In genomic region chr5:154857534-154858250, GRCh38 we compare ENCODE assay signal across 8 cellular contexts. TPM values are rescaled to one million over a fixed set of nuclear protein-coding genes. Genes with fewer than 3 reads are reported as not detected.
DNase-seq lines count a peak whose midpoint lies in the region; ATAC-seq and TF ChIP-seq lines count a peak whose summit lies in the region.

No MANE protein-coding gene starts in this region.

- intact Hi-C loops in spleen (cut with DNase I; ENCODE audit: low total_unique reads) = no loop called here

- CTCF ChIA-PET in WTC11 (lab: Charles Lee) = interaction anchor here (1.0 to 1.5 kb wide), 3 partner anchors 11 to 179 kb away, joined by 3 to 5 read pairs (median 3); no protein-coding TSS in a partner anchor

- H3K27me3 ChIP-seq in spleen (replicated peaks in 1 of 7) = no peaks in the 10 kb centered on the region

- no peak for TF ChIP-seq CTCF in WTC11 (IDR thresholded peaks at IDR 0.05)
- peak; percentile 9 for TF ChIP-seq CTCF in cardiac fibroblast (IDR thresholded peaks at IDR 0.05; ENCODE audit: low read depth, low read length)
- peak in 2 of 11 experiments; percentile 1 to 25 for TF ChIP-seq CTCF in spleen (IDR thresholded peaks at IDR 0.05 in 8 of 11, conservative IDR thresholded peaks at IDR 0.05 in 3 of 11)

- DNase-seq in ACHN = peak; percentile 93
- peak; percentile 96 for DNase-seq in NCI-H2196 (lab: John Stamatoyannopoulos, UW; ENCODE audit: unreplicated experiment)
- peak; percentile 94 for DNase-seq in WTC11 (ENCODE audit: low spot score)
- DNase-seq in cardiac fibroblast (ENCODE audit: low read depth in 2 of 2) = peak; percentile 98
- DNase-seq in inferior parietal cortex (ENCODE audit: extremely low spot score) = peak; percentile 87
- peak; percentile 97 for DNase-seq in spleen

- peaks cover 22 to 48% (median 43%) of the 10 kb centered on the region in 6 donors for H3K4me1 ChIP-seq in spleen

- H3K9me3 Mint-ChIP-seq in WTC11 = no peaks in the 10 kb centered on the region

- H3K4me3 Mint-ChIP-seq in WTC11 = peak overlapping the region; percentile 92

- peak; percentile 63 for ATAC-seq in GM18868 (IDR thresholded peaks at IDR 0.05; ENCODE audit: unreplicated experiment)
- ATAC-seq in HG03103 (IDR thresholded peaks at IDR 0.05; ENCODE audit: low read depth, unreplicated experiment) = peak; percentile 58
- ATAC-seq in WTC11 = peak; percentile 81

- POLR2A ChIA-PET in WTC11 (lab: Charles Lee) = interaction anchor here (0.6 to 1.5 kb wide), 2 partner anchors 104 to 205 kb away, joined by 4 read pairs; no protein-coding TSS in a partner anchor

- peaks cover 7% of the 10 kb centered on the region for H3K36me3 Mint-ChIP-seq in WTC11

- H3K27me3 Mint-ChIP-seq in WTC11 (ENCODE audit: low read depth) = no peaks in the 10 kb centered on the region

- H3K4me1 Mint-ChIP-seq in WTC11 = peaks cover 28% of the 10 kb centered on the region

- 0 to 1% (median 0%) methylated on average over 35 to 57 of the region's 57 CpGs for WGBS in spleen, 5 donors

- in situ Hi-C loops in ACHN (cut with HindIII; ENCODE audit: low pct_ligation_motif_present, low pct_unique_long_range_greater_than_20kb, low sequenced_read_pairs) = no loop called here

- peak overlapping the region; percentile 100 for H3K27ac Mint-ChIP-seq in WTC11

- TF ChIP-seq POLR2A in spleen (IDR thresholded peaks at IDR 0.05) = peak in 1 of 3 donors; percentile 64

- no peaks in the 10 kb centered on the region for H3K36me3 ChIP-seq in spleen

- H3K9me3 ChIP-seq in spleen = no peaks in the 10 kb centered on the region

- H3K4me3 ChIP-seq in cardiac fibroblast (replicated peaks in 1 of 2; ENCODE audit: low read depth in 2 of 2, low read length in 2 of 2) (peak overlapping the region; percentile 62 to 69), spleen (peak overlapping the region; percentile 45 to 88 (median 62))

- peak overlapping the region; percentile 92 to 100 (median 98) for H3K27ac ChIP-seq in spleen

TF ChIP-seq in WTC11, 78 proteins besides CTCF, POLR2A, EP300 and RAD21 (continues in another document):
- TF ChIP-seq ZNF396 (CRISPR knock-in tag; IDR thresholded peaks at IDR 0.05; ENCODE audit: borderline replicate concordance) (no peak), KAT7 (CRISPR knock-in tag; IDR thresholded peaks at IDR 0.05; ENCODE audit: borderline replicate concordance) (no peak), TEAD1 (CRISPR knock-in tag; IDR thresholded peaks at IDR 0.05) (no peak), ZNF416 (CRISPR knock-in tag; IDR thresholded peaks at IDR 0.05) (no peak), CREM (CRISPR knock-in tag; IDR thresholded peaks at IDR 0.05) (0 out of 2 replicates have a peak, but pooled peaks have one; percentile 52), ARID4B (CRISPR knock-in tag; IDR thresholded peaks at IDR 0.05; ENCODE audit: borderline replicate concordance) (0 out of 2 replicates have a peak, but pooled peaks have one; percentile 26), ZNF232 (CRISPR knock-in tag; IDR thresholded peaks at IDR 0.05) (no peak; the same call in 1 of the 2 replicates), SMAD3 (CRISPR knock-in tag; IDR thresholded peaks at IDR 0.05; ENCODE audit: borderline replicate concordance) (peak; percentile 76; the same call in 1 of the 2 replicates), ZBTB43 (CRISPR knock-in tag; IDR thresholded peaks at IDR 0.05) (peak; percentile 68; the same call in 1 of the 2 replicates), PRRX2 (CRISPR knock-in tag; IDR thresholded peaks at IDR 0.05) (peak; percentile 20; the same call in 1 of the 2 replicates), TEAD4 (CRISPR knock-in tag; IDR thresholded peaks at IDR 0.05) (no peak), NR2C2 (CRISPR knock-in tag; IDR thresholded peaks at IDR 0.05) (no peak), NFE2L1 (CRISPR knock-in tag; IDR thresholded peaks at IDR 0.05) (no peak), ATF1 (CRISPR knock-in tag; IDR thresholded peaks at IDR 0.05) (no peak; the same call in 1 of the 2 replicates), ZNF425 (CRISPR knock-in tag; conservative IDR thresholded peaks at IDR 0.05) (no peak), MYBL2 (CRISPR knock-in tag; IDR thresholded peaks at IDR 0.05) (0 out of 2 replicates have a peak, but pooled peaks have one; percentile 71)
- TF ChIP-seq, protein P1, sequence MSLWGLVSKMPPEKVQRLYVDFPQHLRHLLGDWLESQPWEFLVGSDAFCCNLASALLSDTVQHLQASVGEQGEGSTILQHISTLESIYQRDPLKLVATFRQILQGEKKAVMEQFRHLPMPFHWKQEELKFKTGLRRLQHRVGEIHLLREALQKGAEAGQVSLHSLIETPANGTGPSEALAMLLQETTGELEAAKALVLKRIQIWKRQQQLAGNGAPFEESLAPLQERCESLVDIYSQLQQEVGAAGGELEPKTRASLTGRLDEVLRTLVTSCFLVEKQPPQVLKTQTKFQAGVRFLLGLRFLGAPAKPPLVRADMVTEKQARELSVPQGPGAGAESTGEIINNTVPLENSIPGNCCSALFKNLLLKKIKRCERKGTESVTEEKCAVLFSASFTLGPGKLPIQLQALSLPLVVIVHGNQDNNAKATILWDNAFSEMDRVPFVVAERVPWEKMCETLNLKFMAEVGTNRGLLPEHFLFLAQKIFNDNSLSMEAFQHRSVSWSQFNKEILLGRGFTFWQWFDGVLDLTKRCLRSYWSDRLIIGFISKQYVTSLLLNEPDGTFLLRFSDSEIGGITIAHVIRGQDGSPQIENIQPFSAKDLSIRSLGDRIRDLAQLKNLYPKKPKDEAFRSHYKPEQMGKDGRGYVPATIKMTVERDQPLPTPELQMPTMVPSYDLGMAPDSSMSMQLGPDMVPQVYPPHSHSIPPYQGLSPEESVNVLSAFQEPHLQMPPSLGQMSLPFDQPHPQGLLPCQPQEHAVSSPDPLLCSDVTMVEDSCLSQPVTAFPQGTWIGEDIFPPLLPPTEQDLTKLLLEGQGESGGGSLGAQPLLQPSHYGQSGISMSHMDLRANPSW (CRISPR knock-in tag; conservative IDR thresholded peaks at IDR 0.05; ENCODE audit: low read depth) = no peak

RNA-seq across cellular contexts. Expression of gene CNOT8, which starts 0.7 kb away (rescaled TPM):
- total RNA-seq in WTC11 (2021) (51.7 to 58.6 TPM (median 54.4 TPM) in 3 replicates), spleen (10 to 100 TPM; 63.3 to 93.5 (median 69.6) TPM)
- 10 to 100 TPM; 46.3 to 60.0 (median 48.5) TPM for polyA plus RNA-seq in spleen

RNA-seq across cellular contexts. Expression of gene FAXDC2, which starts 7.3 kb away (rescaled TPM):
- 3.9 to 6.0 TPM (median 5.5 TPM) in 3 replicates for total RNA-seq in WTC11 (2021)
- total RNA-seq in spleen = 10 to 100 TPM in 6 of 7 donors, 1 to 10 TPM in 1; 8.5 to 34.8 (median 25.0) TPM
- polyA plus RNA-seq in spleen = 1 to 10 TPM; 2.3 to 4.6 (median 2.8) TPM

Comparison
In these comparisons a context has a peak if more than half of its experiments do, and no peak if none do; other contexts are left out.
1. Peak in every context shown above with its lines: DNase-seq, ATAC-seq, H3K4me3 ChIP-seq and H3K27ac ChIP-seq.